Comparison of ENCODE assay signal across 24 cellular contexts in genomic region chr21:41861987-41862386, GRCh38. TPM values are rescaled to one million over a fixed set of nuclear protein-coding genes. Genes with fewer than 3 reads are reported as not detected.
A peak's percentile ranks its signal among the peaks of the same experiment; 100 is the strongest.
DNase-seq lines count a peak whose midpoint lies in the region; ATAC-seq and TF ChIP-seq lines count a peak whose summit lies in the region.
"Had no signal": no experiment of that assay in that cellular context is flagged by ENCODE, and none has a peak within 500 bp of the region (broad histone marks: within the 10 kb centered on the region; RNA-seq: fewer than 3 reads in every experiment).

No MANE protein-coding gene starts in this region.

- DNase-seq in NT2/D1 (ENCODE audit: low read depth, low spot score), result no peak
- DNase-seq in endodermal cell, result peak; percentile 66
- no peak for DNase-seq in NCI-H1105 (lab: John Stamatoyannopoulos, UW)
- no peak for DNase-seq in NCI-H524 (lab: John Stamatoyannopoulos, UW)
- DNase-seq: ACHN; activated CD4-positive, alpha-beta T cell treated with anti-CD3 and anti-CD28 coated beads for 48 hours; activated T-cell treated with anti-CD3 and anti-CD28 coated beads, Interleukin-2, amount 50 U/mL, for 72 hours; cerebellar nuclear complex; GOT3; heart left ventricle; NCI-H1436 treated with DMSO at 0.1 percent for 48 hours; NCI-H526; OCI-M1; SHP77 had no signal

- H3K9me3 Mint-ChIP-seq in endodermal cell, result no peaks in the 10 kb centered on the region
- H3K9me3 Mint-ChIP-seq: activated naive CD4-positive, alpha-beta T cell treated with anti-CD3 and anti-CD28 coated beads, Interleukin-2, amount 50 U/mL, for 72 hours; activated T-cell treated with anti-CD3 and anti-CD28 coated beads, Interleukin-2, amount 50 U/mL, for 72 hours; neural crest cell had no signal

- H3K9me3 ChIP-seq in BLaER1 treated with 17β-estradiol and CSF1 and Interleukin-3, amounts not matched to agents 10 nM and 100 nM (replicated peaks in 1 of 11), result peaks cover 0 to 8% (median 4%) of the 10 kb centered on the region in 11 experiments; a peak in 12 of 22 replicates
- H3K9me3 ChIP-seq in NT2/D1 (ENCODE audit: insufficient read depth, low read length) (0 out of 2 replicates have a peak, but pooled peaks cover 6% of the 10 kb centered on the region), endodermal cell (ENCODE audit: control insufficient read depth, low read length) (no peaks in the 10 kb centered on the region)
- H3K9me3 ChIP-seq: ascending aorta, heart left ventricle had no signal

- peaks cover 13% of the 10 kb centered on the region for H3K36me3 Mint-ChIP-seq in endodermal cell (ENCODE audit: low read depth)

- H3K27ac ChIP-seq in BLaER1 treated with 17β-estradiol and CSF1 and Interleukin-3, amounts not matched to agents 10 nM and 100 nM, result peak overlapping the region in 1 of 11 experiments; percentile 15; a peak in 1 of 22 replicates
- no peak overlapping the region for H3K27ac ChIP-seq in endodermal cell (ENCODE audit: low read depth, low read length)
- H3K27ac ChIP-seq: ascending aorta, epithelial cell of prostate, heart left ventricle had no signal

- TF ChIP-seq CTCF in GM12874 (IDR thresholded peaks at IDR 0.05; ENCODE audit: insufficient read depth, low read depth, low read length) (peak; percentile 33; the same call in 1 of the 2 replicates), endodermal cell (conservative IDR thresholded peaks at IDR 0.05) (peak; percentile 36)

- no peaks in the 10 kb centered on the region for H3K27me3 ChIP-seq in BLaER1 treated with 17β-estradiol and CSF1 and Interleukin-3, amounts not matched to agents 10 nM and 100 nM
- H3K27me3 ChIP-seq in NT2/D1 (ENCODE audit: insufficient read depth, insufficient read length), result no peaks in the 10 kb centered on the region
- H3K27me3 ChIP-seq in endodermal cell (ENCODE audit: control insufficient read depth, insufficient read depth, low read length, poor library complexity, severe bottlenecking), result no peaks in the 10 kb centered on the region
- H3K27me3 ChIP-seq: ascending aorta, heart left ventricle had no signal

- ATAC-seq in GM19328 (IDR thresholded peaks at IDR 0.05; ENCODE audit: unreplicated experiment) (no peak), GM21423 (IDR thresholded peaks at IDR 0.05; ENCODE audit: unreplicated experiment) (no peak)
- ATAC-seq: activated naive CD4-positive, alpha-beta T cell treated with anti-CD3 and anti-CD28 coated beads, Interleukin-2, amount 50 U/mL, for 72 hours; activated T-cell treated with anti-CD3 and anti-CD28 coated beads, Interleukin-2, amount 50 U/mL, for 72 hours; heart left ventricle; K562 had no signal

- H3K4me1 Mint-ChIP-seq in endodermal cell, result no peaks in the 10 kb centered on the region

- WGBS in endodermal cell (ENCODE audit: insufficient coverage in 1 of 2, insufficient read length in 1 of 2), 2 experiments, result 92 to 96% methylated on average over 5 to 17 of the region's 17 CpGs

- peaks cover 25 to 33% (median 30%) of the 10 kb centered on the region in 11 experiments for H3K36me3 ChIP-seq in BLaER1 treated with 17β-estradiol and CSF1 and Interleukin-3, amounts not matched to agents 10 nM and 100 nM
- H3K36me3 ChIP-seq in NT2/D1 (ENCODE audit: insufficient read depth, insufficient read length, low read length) (peaks cover 26% of the 10 kb centered on the region), endodermal cell (ENCODE audit: control insufficient read depth, insufficient read depth, low read length) (peaks cover 9% of the 10 kb centered on the region)

- peak overlapping the region; percentile 48 to 88 (median 68) for H3K4me2 ChIP-seq in BLaER1 treated with 17β-estradiol and CSF1 and Interleukin-3, amounts not matched to agents 10 nM and 100 nM

- H3K27ac Mint-ChIP-seq in endodermal cell, result peak overlapping the region; percentile 75
- H3K27ac Mint-ChIP-seq: activated T-cell treated with anti-CD3 and anti-CD28 coated beads, Interleukin-2, amount 50 U/mL, for 72 hours; progenitor cell of endocrine pancreas had no signal

- peak overlapping the region in 4 of 11 experiments; percentile 1 to 46 (median 18); a peak in 4 of 22 replicates for H3K9ac ChIP-seq in BLaER1 treated with 17β-estradiol and CSF1 and Interleukin-3, amounts not matched to agents 10 nM and 100 nM
- H3K9ac ChIP-seq in NT2/D1 (ENCODE audit: insufficient read length, low read depth), result peak overlapping the region; percentile 29
- H3K9ac ChIP-seq in endodermal cell (ENCODE audit: extremely low read depth, low read length, poor library complexity, severe bottlenecking), result no peak overlapping the region

- H3K4me1 ChIP-seq in BLaER1 treated with 17β-estradiol and CSF1 and Interleukin-3, amounts not matched to agents 10 nM and 100 nM, result peaks cover 26 to 74% (median 62%) of the 10 kb centered on the region in 10 experiments
- H3K4me1 ChIP-seq in NT2/D1 (ENCODE audit: insufficient read depth, insufficient read length), result peaks cover 15% of the 10 kb centered on the region
- no peaks in the 10 kb centered on the region for H3K4me1 ChIP-seq in endodermal cell (ENCODE audit: control insufficient read depth, insufficient read depth, low read length)
- H3K4me1 ChIP-seq: ascending aorta had no signal

- H3K4me3 Mint-ChIP-seq in endodermal cell, result no peak overlapping the region
- H3K4me3 Mint-ChIP-seq: activated T-cell treated with anti-CD3 and anti-CD28 coated beads, Interleukin-2, amount 50 U/mL, for 72 hours; neural crest cell had no signal

- H3K4me3 ChIP-seq in BLaER1 treated with 17β-estradiol and CSF1 and Interleukin-3, amounts not matched to agents 10 nM and 100 nM, result no peak overlapping the region
- no peak overlapping the region for H3K4me3 ChIP-seq in NT2/D1 (ENCODE audit: insufficient read length, low read depth)
- H3K4me3 ChIP-seq in endodermal cell (ENCODE audit: low read length), result no peak overlapping the region
- H3K4me3 ChIP-seq: ascending aorta, heart left ventricle, K562 had no signal

- H4K20me1 ChIP-seq in BLaER1 treated with 17β-estradiol and CSF1 and Interleukin-3, amounts not matched to agents 10 nM and 100 nM, result peaks cover 0 to 62% (median 22%) of the 10 kb centered on the region in 11 experiments; a peak in 15 of 22 replicates

- H3K27me3 Mint-ChIP-seq in endodermal cell (ENCODE audit: insufficient read depth), result no peaks in the 10 kb centered on the region
- H3K27me3 Mint-ChIP-seq: progenitor cell of endocrine pancreas had no signal

RNA-seq across cellular contexts. Expression of gene PRDM15, which starts 17.2 kb away (rescaled TPM):
- 10 to 100 TPM in 1 of 2 donors, 1 to 10 TPM in 1; 8.8 to 10.1 TPM for total RNA-seq in endodermal cell
- 8.4 TPM for polyA plus RNA-seq in endodermal cell (2013, experiment 1 of 2)
- polyA plus RNA-seq in endodermal cell (2013, experiment 2 of 2), result 10.4 TPM
